ENCODE assay signal across 1 cellular context in the genomic region with DNA sequence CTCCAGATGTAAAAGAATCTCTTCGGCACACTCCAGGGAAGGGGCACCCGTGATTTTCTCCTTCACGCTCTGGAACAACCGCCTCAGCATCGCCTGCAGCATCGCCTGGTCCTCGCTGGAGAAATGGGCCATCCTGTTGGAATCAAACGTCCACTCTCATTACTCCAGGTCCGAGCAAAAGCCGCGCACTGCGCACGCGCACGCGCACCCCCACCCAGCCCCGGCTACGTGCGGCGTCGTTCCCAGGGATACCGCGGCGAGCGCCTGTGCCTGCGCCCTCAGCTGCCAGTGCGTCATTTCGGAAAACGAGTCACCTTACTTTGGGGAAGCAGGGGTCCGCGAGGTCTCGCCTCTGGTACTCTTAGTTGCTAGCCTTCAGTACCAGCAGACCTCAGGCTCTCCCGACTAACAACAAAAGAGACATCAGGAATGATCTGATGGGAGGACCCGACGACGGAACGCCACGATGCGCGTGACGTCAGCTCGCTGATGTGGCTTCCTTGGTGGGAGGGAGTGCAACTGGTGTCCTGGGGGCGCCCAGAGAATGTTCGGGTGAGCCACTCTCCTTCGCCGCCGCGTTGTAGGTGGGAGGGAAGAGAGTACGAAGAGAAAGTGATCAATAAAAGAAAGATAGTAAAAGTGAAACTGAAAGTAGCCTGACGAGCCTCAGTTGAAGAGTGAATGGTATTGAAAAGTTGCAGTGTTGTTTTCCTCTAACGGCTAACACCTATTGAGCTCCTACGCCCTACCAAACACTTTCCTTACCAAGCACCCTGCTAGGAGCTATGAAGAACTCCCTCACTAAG.
TF ChIP-seq lines count a peak whose summit lies in the region.

A gene with protein sequence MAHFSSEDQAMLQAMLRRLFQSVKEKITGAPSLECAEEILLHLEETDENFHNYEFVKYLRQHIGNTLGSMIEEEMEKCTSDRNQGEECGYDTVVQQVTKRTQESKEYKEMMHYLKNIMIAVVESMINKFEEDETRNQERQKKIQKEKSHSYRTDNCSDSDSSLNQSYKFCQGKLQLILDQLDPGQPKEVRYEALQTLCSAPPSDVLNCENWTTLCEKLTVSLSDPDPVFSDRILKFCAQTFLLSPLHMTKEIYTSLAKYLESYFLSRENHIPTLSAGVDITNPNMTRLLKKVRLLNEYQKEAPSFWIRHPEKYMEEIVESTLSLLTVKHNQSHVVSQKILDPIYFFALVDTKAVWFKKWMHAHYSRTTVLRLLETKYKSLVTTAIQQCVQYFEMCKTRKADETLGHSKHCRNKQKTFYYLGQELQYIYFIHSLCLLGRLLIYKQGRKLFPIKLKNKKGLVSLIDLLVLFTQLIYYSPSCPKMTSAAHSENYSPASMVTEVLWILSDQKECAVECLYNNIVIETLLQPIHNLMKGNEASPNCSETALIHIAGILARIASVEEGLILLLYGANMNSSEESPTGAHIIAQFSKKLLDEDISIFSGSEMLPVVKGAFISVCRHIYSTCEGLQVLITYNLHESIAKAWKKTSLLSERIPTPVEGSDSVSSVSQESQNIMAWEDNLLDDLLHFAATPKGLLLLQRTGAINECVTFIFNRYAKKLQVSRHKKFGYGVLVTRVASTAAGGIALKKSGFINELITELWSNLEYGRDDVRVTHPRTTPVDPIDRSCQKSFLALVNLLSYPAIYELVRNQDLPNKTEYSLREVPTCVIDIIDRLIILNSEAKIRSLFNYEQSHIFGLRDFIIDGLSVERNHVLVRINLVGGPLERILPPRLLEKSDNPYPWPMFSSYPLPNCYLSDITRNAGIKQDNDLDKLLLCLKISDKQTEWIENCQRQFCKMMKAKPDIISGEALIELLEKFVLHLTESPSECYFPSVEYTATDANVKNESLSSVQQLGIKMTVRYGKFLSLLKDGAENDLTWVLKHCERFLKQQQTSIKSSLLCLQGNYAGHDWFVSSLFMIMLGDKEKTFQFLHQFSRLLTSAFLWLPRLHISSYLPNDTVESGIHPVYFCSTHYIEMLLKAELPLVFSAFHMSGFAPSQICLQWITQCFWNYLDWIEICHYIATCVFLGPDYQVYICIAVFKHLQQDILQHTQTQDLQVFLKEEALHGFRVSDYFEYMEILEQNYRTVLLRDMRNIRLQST (minus strand): TSS at position 182 of the 806 bp plus-strand sequence. CDS start 50 bp downstream, at position 132.

TF ChIP-seq in GM12878, 131 proteins besides CTCF, POLR2A, EP300 and RAD21 (continued from another document and continues in another):
- TF ChIP-seq CHD2 (IDR thresholded peaks at IDR 0.05; ENCODE audit: borderline replicate concordance, low read depth, low read length): 0 out of 2 replicates have a peak, but pooled peaks have one; percentile 19
- peak; percentile 46 to 63 for TF ChIP-seq IKZF2 (IDR thresholded peaks at IDR 0.05)
- peak; percentile 94 for TF ChIP-seq CREM (IDR thresholded peaks at IDR 0.05; ENCODE audit: low read depth)
- TF ChIP-seq NR2F1 (conservative IDR thresholded peaks at IDR 0.05): no peak
- TF ChIP-seq YBX1 (IDR thresholded peaks at IDR 0.05): no peak
- no peak for TF ChIP-seq SUPT20H (IDR thresholded peaks at IDR 0.05; ENCODE audit: borderline replicate concordance, control insufficient read depth, low read depth, low read length)
- peak; percentile 99 for TF ChIP-seq ASH2L (IDR thresholded peaks at IDR 0.05; ENCODE audit: borderline replicate concordance, low read depth)
- TF ChIP-seq GABPA (IDR thresholded peaks at IDR 0.05; ENCODE audit: low read depth): no peak
- TF ChIP-seq, protein P1, sequence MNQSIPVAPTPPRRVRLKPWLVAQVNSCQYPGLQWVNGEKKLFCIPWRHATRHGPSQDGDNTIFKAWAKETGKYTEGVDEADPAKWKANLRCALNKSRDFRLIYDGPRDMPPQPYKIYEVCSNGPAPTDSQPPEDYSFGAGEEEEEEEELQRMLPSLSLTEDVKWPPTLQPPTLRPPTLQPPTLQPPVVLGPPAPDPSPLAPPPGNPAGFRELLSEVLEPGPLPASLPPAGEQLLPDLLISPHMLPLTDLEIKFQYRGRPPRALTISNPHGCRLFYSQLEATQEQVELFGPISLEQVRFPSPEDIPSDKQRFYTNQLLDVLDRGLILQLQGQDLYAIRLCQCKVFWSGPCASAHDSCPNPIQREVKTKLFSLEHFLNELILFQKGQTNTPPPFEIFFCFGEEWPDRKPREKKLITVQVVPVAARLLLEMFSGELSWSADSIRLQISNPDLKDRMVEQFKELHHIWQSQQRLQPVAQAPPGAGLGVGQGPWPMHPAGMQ (IDR thresholded peaks at IDR 0.05; ENCODE audit: borderline replicate concordance): no peak
- TF ChIP-seq MXI1 (IDR thresholded peaks at IDR 0.05; ENCODE audit: low read depth, low read length): peak; percentile 86
- peak; percentile 96 for TF ChIP-seq ATF7 (IDR thresholded peaks at IDR 0.05; ENCODE audit: low read depth)
- TF ChIP-seq, protein P2, sequence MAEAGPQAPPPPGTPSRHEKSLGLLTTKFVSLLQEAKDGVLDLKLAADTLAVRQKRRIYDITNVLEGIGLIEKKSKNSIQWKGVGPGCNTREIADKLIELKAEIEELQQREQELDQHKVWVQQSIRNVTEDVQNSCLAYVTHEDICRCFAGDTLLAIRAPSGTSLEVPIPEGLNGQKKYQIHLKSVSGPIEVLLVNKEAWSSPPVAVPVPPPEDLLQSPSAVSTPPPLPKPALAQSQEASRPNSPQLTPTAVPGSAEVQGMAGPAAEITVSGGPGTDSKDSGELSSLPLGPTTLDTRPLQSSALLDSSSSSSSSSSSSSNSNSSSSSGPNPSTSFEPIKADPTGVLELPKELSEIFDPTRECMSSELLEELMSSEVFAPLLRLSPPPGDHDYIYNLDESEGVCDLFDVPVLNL (IDR thresholded peaks at IDR 0.05; ENCODE audit: low read depth, low read length): no peak
- peak; percentile 84 for TF ChIP-seq HDGF (IDR thresholded peaks at IDR 0.05)
- TF ChIP-seq RBBP5 (conservative IDR thresholded peaks at IDR 0.05): peak; percentile 97
- no peak; the same call in 1 of the 2 replicates for TF ChIP-seq SMARCA5 (IDR thresholded peaks at IDR 0.05)
- TF ChIP-seq GATAD2B (conservative IDR thresholded peaks at IDR 0.05; ENCODE audit: low read depth): peak; percentile 61; the same call in 1 of the 2 replicates
- TF ChIP-seq POLR2AphosphoS5 (IDR thresholded peaks at IDR 0.05; ENCODE audit: low read length): peak; percentile 76
- TF ChIP-seq, protein P3, sequence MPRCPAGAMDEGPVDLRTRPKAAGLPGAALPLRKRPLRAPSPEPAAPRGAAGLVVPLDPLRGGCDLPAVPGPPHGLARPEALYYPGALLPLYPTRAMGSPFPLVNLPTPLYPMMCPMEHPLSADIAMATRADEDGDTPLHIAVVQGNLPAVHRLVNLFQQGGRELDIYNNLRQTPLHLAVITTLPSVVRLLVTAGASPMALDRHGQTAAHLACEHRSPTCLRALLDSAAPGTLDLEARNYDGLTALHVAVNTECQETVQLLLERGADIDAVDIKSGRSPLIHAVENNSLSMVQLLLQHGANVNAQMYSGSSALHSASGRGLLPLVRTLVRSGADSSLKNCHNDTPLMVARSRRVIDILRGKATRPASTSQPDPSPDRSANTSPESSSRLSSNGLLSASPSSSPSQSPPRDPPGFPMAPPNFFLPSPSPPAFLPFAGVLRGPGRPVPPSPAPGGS (IDR thresholded peaks at IDR 0.05; ENCODE audit: borderline replicate concordance, insufficient read depth, low read depth, low read length, poor library complexity, severe bottlenecking): no peak
- peak; percentile 18 to 81; a peak in 3 of 4 replicates for TF ChIP-seq BHLHE40 (IDR thresholded peaks at IDR 0.05; ENCODE audit: borderline replicate concordance in 1 of 2, low read depth in 2 of 2, low read length in 1 of 2)
- peak; percentile 81 for TF ChIP-seq IKZF1 (conservative IDR thresholded peaks at IDR 0.05)
- TF ChIP-seq CHD1 (IDR thresholded peaks at IDR 0.05; ENCODE audit: low read depth, low read length): no peak
- TF ChIP-seq, protein P4, sequence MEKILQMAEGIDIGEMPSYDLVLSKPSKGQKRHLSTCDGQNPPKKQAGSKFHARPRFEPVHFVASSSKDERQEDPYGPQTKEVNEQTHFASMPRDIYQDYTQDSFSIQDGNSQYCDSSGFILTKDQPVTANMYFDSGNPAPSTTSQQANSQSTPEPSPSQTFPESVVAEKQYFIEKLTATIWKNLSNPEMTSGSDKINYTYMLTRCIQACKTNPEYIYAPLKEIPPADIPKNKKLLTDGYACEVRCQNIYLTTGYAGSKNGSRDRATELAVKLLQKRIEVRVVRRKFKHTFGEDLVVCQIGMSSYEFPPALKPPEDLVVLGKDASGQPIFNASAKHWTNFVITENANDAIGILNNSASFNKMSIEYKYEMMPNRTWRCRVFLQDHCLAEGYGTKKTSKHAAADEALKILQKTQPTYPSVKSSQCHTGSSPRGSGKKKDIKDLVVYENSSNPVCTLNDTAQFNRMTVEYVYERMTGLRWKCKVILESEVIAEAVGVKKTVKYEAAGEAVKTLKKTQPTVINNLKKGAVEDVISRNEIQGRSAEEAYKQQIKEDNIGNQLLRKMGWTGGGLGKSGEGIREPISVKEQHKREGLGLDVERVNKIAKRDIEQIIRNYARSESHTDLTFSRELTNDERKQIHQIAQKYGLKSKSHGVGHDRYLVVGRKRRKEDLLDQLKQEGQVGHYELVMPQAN (conservative IDR thresholded peaks at IDR 0.05): peak; percentile 75
- no peak for TF ChIP-seq ESRRA (IDR thresholded peaks at IDR 0.05; ENCODE audit: low read length)
- peak; percentile 93 for TF ChIP-seq BMI1 (IDR thresholded peaks at IDR 0.05; ENCODE audit: borderline replicate concordance)
- 0 out of 2 replicates have a peak, but pooled peaks have one; percentile 15 for TF ChIP-seq MEF2A (IDR thresholded peaks at IDR 0.05; ENCODE audit: insufficient read depth, low read depth, low read length)
- TF ChIP-seq POLR2AphosphoS2 (IDR thresholded peaks at IDR 0.05; ENCODE audit: low read depth, low read length): peak; percentile 34; the same call in 1 of the 2 replicates
- TF ChIP-seq, protein P5, sequence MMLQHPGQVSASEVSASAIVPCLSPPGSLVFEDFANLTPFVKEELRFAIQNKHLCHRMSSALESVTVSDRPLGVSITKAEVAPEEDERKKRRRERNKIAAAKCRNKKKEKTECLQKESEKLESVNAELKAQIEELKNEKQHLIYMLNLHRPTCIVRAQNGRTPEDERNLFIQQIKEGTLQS (IDR thresholded peaks at IDR 0.05; ENCODE audit: borderline replicate concordance, extremely low read depth, low read depth, low read length): no peak
- no peak for TF ChIP-seq PBX3 (IDR thresholded peaks at IDR 0.05; ENCODE audit: insufficient replicate concordance, low read depth, low read length)
- TF ChIP-seq TBL1XR1 (IDR thresholded peaks at IDR 0.05; ENCODE audit: low read depth, low read length): no peak
- no peak for TF ChIP-seq EZH2 (IDR thresholded peaks at IDR 0.05; ENCODE audit: borderline replicate concordance, control insufficient read depth, low read depth, low read length)
- TF ChIP-seq ZZZ3 (IDR thresholded peaks at IDR 0.05; ENCODE audit: control insufficient read depth, insufficient read length, low read depth): no peak
- TF ChIP-seq YY1 (IDR thresholded peaks at IDR 0.05; ENCODE audit: low read depth, low read length): peak; percentile 32; the same call in 1 of the 2 replicates
- 0 out of 2 replicates have a peak, but pooled peaks have one; percentile 16 for TF ChIP-seq MAX (IDR thresholded peaks at IDR 0.05; ENCODE audit: low read depth, low read length)
- TF ChIP-seq, protein P6, sequence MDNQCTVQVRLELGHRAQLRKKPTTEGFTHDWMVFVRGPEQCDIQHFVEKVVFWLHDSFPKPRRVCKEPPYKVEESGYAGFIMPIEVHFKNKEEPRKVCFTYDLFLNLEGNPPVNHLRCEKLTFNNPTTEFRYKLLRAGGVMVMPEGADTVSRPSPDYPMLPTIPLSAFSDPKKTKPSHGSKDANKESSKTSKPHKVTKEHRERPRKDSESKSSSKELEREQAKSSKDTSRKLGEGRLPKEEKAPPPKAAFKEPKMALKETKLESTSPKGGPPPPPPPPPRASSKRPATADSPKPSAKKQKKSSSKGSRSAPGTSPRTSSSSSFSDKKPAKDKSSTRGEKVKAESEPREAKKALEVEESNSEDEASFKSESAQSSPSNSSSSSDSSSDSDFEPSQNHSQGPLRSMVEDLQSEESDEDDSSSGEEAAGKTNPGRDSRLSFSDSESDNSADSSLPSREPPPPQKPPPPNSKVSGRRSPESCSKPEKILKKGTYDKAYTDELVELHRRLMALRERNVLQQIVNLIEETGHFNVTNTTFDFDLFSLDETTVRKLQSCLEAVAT (IDR thresholded peaks at IDR 0.05): peak; percentile 28
- TF ChIP-seq, protein P7, sequence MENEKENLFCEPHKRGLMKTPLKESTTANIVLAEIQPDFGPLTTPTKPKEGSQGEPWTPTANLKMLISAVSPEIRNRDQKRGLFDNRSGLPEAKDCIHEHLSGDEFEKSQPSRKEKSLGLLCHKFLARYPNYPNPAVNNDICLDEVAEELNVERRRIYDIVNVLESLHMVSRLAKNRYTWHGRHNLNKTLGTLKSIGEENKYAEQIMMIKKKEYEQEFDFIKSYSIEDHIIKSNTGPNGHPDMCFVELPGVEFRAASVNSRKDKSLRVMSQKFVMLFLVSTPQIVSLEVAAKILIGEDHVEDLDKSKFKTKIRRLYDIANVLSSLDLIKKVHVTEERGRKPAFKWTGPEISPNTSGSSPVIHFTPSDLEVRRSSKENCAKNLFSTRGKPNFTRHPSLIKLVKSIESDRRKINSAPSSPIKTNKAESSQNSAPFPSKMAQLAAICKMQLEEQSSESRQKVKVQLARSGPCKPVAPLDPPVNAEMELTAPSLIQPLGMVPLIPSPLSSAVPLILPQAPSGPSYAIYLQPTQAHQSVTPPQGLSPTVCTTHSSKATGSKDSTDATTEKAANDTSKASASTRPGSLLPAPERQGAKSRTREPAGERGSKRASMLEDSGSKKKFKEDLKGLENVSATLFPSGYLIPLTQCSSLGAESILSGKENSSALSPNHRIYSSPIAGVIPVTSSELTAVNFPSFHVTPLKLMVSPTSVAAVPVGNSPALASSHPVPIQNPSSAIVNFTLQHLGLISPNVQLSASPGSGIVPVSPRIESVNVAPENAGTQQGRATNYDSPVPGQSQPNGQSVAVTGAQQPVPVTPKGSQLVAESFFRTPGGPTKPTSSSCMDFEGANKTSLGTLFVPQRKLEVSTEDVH (IDR thresholded peaks at IDR 0.05; ENCODE audit: low read depth, partially characterized antibody): no peak
- peak; percentile 70 for TF ChIP-seq KLF5 (IDR thresholded peaks at IDR 0.05; ENCODE audit: partially characterized antibody)
- TF ChIP-seq HDAC6 (IDR thresholded peaks at IDR 0.05; ENCODE audit: unreplicated experiment): peak; percentile 21
- no peak for TF ChIP-seq FOXM1 (IDR thresholded peaks at IDR 0.05; ENCODE audit: low read depth, low read length)
- TF ChIP-seq EED (IDR thresholded peaks at IDR 0.05; ENCODE audit: low read depth): peak; percentile 62; the same call in 1 of the 2 replicates
- no peak for TF ChIP-seq MYB (IDR thresholded peaks at IDR 0.05; ENCODE audit: borderline replicate concordance, low read depth, low read length)
